Comparison of ENCODE assay signal across 1 cellular context in genomic region chr22:46370584-46371373, GRCh38.
A peak's percentile ranks its signal among the peaks of the same experiment; 100 is the strongest.
TF ChIP-seq lines count a peak whose summit lies in the region.

No MANE protein-coding gene starts in this region.

TF ChIP-seq in HepG2, 621 proteins besides CTCF, POLR2A, EP300 and RAD21 (continues in another document):
- TF ChIP-seq, protein P1, sequence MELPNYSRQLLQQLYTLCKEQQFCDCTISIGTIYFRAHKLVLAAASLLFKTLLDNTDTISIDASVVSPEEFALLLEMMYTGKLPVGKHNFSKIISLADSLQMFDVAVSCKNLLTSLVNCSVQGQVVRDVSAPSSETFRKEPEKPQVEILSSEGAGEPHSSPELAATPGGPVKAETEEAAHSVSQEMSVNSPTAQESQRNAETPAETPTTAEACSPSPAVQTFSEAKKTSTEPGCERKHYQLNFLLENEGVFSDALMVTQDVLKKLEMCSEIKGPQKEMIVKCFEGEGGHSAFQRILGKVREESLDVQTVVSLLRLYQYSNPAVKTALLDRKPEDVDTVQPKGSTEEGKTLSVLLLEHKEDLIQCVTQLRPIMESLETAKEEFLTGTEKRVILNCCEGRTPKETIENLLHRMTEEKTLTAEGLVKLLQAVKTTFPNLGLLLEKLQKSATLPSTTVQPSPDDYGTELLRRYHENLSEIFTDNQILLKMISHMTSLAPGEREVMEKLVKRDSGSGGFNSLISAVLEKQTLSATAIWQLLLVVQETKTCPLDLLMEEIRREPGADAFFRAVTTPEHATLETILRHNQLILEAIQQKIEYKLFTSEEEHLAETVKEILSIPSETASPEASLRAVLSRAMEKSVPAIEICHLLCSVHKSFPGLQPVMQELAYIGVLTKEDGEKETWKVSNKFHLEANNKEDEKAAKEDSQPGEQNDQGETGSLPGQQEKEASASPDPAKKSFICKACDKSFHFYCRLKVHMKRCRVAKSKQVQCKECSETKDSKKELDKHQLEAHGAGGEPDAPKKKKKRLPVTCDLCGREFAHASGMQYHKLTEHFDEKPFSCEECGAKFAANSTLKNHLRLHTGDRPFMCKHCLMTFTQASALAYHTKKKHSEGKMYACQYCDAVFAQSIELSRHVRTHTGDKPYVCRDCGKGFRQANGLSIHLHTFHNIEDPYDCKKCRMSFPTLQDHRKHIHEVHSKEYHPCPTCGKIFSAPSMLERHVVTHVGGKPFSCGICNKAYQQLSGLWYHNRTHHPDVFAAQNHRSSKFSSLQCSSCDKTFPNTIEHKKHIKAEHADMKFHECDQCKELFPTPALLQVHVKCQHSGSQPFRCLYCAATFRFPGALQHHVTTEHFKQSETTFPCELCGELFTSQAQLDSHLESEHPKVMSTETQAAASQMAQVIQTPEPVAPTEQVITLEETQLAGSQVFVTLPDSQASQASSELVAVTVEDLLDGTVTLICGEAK (IDR thresholded peaks at IDR 0.05) = no peak
- TF ChIP-seq, protein P1 (CRISPR knock-in tag; IDR thresholded peaks at IDR 0.05) = 0 out of 2 replicates have a peak, but pooled peaks have one; percentile 12
- peak; percentile 18; the same call in 1 of the 2 replicates for TF ChIP-seq NCOR1 (IDR thresholded peaks at IDR 0.05; ENCODE audit: borderline replicate concordance, low read length)
- TF ChIP-seq ZNF639 (CRISPR knock-in tag; conservative IDR thresholded peaks at IDR 0.05) = no peak
- no peak for TF ChIP-seq LCORL (IDR thresholded peaks at IDR 0.05)
- peak; percentile 35; the same call in 1 of the 2 replicates for TF ChIP-seq LCORL (CRISPR knock-in tag; IDR thresholded peaks at IDR 0.05)
- 0 out of 2 replicates have a peak, but pooled peaks have one; percentile 17 for TF ChIP-seq ARID4A (CRISPR knock-in tag; IDR thresholded peaks at IDR 0.05; ENCODE audit: borderline replicate concordance)
- TF ChIP-seq, protein P2, sequence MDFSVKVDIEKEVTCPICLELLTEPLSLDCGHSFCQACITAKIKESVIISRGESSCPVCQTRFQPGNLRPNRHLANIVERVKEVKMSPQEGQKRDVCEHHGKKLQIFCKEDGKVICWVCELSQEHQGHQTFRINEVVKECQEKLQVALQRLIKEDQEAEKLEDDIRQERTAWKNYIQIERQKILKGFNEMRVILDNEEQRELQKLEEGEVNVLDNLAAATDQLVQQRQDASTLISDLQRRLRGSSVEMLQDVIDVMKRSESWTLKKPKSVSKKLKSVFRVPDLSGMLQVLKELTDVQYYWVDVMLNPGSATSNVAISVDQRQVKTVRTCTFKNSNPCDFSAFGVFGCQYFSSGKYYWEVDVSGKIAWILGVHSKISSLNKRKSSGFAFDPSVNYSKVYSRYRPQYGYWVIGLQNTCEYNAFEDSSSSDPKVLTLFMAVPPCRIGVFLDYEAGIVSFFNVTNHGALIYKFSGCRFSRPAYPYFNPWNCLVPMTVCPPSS (IDR thresholded peaks at IDR 0.05) = no peak
- TF ChIP-seq HNF4G (IDR thresholded peaks at IDR 0.05; ENCODE audit: borderline replicate concordance, low read depth, low read length) = 0 out of 2 replicates have a peak, but pooled peaks have one; percentile 12
- no peak for TF ChIP-seq HNF4G (CRISPR knock-in tag; IDR thresholded peaks at IDR 0.05; ENCODE audit: borderline replicate concordance, low read depth)
- TF ChIP-seq ZNF687 (CRISPR knock-in tag; IDR thresholded peaks at IDR 0.05) = peak; percentile 50
- TF ChIP-seq SOX6 (IDR thresholded peaks at IDR 0.05) = no peak
- peak; percentile 44; the same call in 1 of the 2 replicates for TF ChIP-seq SOX6 (CRISPR knock-in tag; IDR thresholded peaks at IDR 0.05)
- no peak for TF ChIP-seq SMC3 (IDR thresholded peaks at IDR 0.05; ENCODE audit: low read length)
- peak; percentile 73 for TF ChIP-seq ASH2L (IDR thresholded peaks at IDR 0.05; ENCODE audit: insufficient read length, low read depth, low read length)
- 0 out of 2 replicates have a peak, but pooled peaks have one; percentile 25 for TF ChIP-seq ZSCAN25 (CRISPR knock-in tag; IDR thresholded peaks at IDR 0.05)
- TF ChIP-seq MEIS2 (CRISPR knock-in tag; IDR thresholded peaks at IDR 0.05) = no peak
- peak; percentile 82 for TF ChIP-seq FOSL2 (CRISPR knock-in tag; IDR thresholded peaks at IDR 0.05)
- TF ChIP-seq ZNF605 (CRISPR knock-in tag; IDR thresholded peaks at IDR 0.05) = 0 out of 2 replicates have a peak, but pooled peaks have one; percentile 20
- no peak for TF ChIP-seq ZNF30 (CRISPR knock-in tag; IDR thresholded peaks at IDR 0.05)
- 0 out of 2 replicates have a peak, but pooled peaks have one; percentile 28 for TF ChIP-seq PAXIP1 (CRISPR knock-in tag; conservative IDR thresholded peaks at IDR 0.05)
- peak; percentile 33; the same call in 1 of the 2 replicates for TF ChIP-seq SAP130 (CRISPR knock-in tag; IDR thresholded peaks at IDR 0.05; ENCODE audit: low read depth)
- peak; percentile 55; the same call in 1 of the 2 replicates for TF ChIP-seq PATZ1 (CRISPR knock-in tag; IDR thresholded peaks at IDR 0.05)
- TF ChIP-seq HHEX (CRISPR knock-in tag; IDR thresholded peaks at IDR 0.05) = no peak
- peak; percentile 50 for TF ChIP-seq HNF4A (CRISPR knock-in tag; IDR thresholded peaks at IDR 0.05)
- TF ChIP-seq NR2F1 (CRISPR knock-in tag; IDR thresholded peaks at IDR 0.05) = 0 out of 4 replicates have a peak, but pooled peaks of 1 of the 2 experiments have one; percentile 4
